In the genomic region with DNA sequence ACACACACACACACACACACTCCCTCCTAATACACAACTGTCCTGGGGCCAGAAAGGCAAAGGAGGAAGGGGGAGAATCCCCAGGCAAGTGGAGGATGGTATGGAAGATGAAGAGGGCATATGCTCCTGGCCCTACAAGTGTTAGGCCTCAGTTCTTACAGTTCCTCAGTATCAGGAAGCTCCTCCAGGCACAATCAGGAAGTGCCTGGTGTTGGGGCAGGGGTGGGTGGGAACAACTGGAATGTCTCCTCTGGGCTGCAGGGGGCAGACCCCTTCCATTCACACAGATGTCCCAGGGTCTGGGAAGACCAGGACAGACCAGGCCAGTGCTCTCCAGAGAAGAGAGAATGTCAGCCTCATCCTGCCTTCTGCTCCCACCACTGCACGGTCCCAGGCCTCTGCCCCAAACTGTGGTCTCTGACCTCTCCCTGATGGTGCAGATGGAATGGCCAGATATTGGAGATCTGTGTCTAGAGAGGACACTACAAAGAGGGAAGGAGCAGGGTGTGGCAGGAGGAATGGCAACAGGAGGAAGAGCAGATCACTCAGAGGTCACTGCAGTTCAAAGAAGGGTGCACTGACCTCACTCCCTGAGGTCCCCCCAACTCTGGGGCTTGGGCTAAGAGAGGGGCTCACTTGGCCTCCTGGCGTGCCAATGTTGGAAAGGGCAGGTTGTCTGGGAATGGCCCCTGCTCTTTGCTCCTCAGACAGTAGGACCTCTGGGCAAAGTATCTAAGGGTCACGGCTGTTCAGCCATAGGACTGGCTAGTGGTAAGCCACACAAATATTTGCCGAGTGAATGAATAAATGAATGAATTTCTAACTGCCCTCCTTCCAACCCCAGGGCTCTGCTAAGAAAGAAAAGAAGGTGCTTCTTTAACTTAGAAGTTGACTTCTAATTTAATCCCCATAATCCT, we compare ENCODE assay signal across 8 cellular contexts. TPM values are rescaled to one million over a fixed set of nuclear protein-coding genes. Genes with fewer than 3 reads are reported as not detected.
DNase-seq lines count a peak whose midpoint lies in the region; ATAC-seq and TF ChIP-seq lines count a peak whose summit lies in the region.

No MANE protein-coding gene starts in this region.

- no peak overlapping the region for H3K14ac ChIP-seq in mesenchymal stem cell (ENCODE audit: low read length in 2 of 2)

- intact Hi-C loops in activated T-helper 2 cell treated with anti-CD3 and anti-CD28 coated beads, Interferon-gamma antibody, Interleukin-2, Interleukin-4, amounts not matched to agents 10 μg/mL and 5 μg/mL and 100 μg/mL, durations not matched to agents 14 hours and 24 hours and 36 hours (cut with micrococcal nuclease): loop anchor here (5.0 kb wide), 3 partner anchors 321 to 554 kb away; partner anchors contain the start of genes DDX20 and KCNA3

- no peak overlapping the region for H3K18ac ChIP-seq in mesenchymal stem cell (ENCODE audit: low read depth in 1 of 2, low read length in 2 of 2)

- no peaks in the 10 kb centered on the region for H3K27me3 Mint-ChIP-seq in activated T-helper 2 cell treated with anti-CD3 and anti-CD28 coated beads, Interferon-gamma antibody, Interleukin-2, Interleukin-4, amounts not matched to agents 10 μg/mL and 5 μg/mL and 100 μg/mL, durations not matched to agents 14 hours and 24 hours and 36 hours (ENCODE audit: low read depth)

- peaks cover 0 to 3% of the 10 kb centered on the region in 2 experiments for H3K36me3 ChIP-seq in mesenchymal stem cell (ENCODE audit: control insufficient read depth in 1 of 2, insufficient read depth in 2 of 2, low read depth in 1 of 2, low read length in 2 of 2)

- no peak overlapping the region for H2BK120ac ChIP-seq in mesenchymal stem cell (ENCODE audit: low read depth, low read length)

- H3K9ac ChIP-seq in mesenchymal stem cell (ENCODE audit: low read length): peak overlapping the region; percentile 49

- H3K4me3 Mint-ChIP-seq in activated T-helper 2 cell treated with anti-CD3 and anti-CD28 coated beads, Interferon-gamma antibody, Interleukin-2, Interleukin-4, amounts not matched to agents 10 μg/mL and 5 μg/mL and 100 μg/mL, durations not matched to agents 14 hours and 24 hours and 36 hours (ENCODE audit: low read depth): peak overlapping the region; percentile 98

- H3K4me2 ChIP-seq in mesenchymal stem cell (ENCODE audit: low read length, poor library complexity, severe bottlenecking): no peak overlapping the region

- no peak overlapping the region for H3K23ac ChIP-seq in mesenchymal stem cell (ENCODE audit: low read length in 2 of 2)

- peaks cover 22% of the 10 kb centered on the region for H3K36me3 Mint-ChIP-seq in activated T-helper 2 cell treated with anti-CD3 and anti-CD28 coated beads, Interferon-gamma antibody, Interleukin-2, Interleukin-4, amounts not matched to agents 10 μg/mL and 5 μg/mL and 100 μg/mL, durations not matched to agents 14 hours and 24 hours and 36 hours (ENCODE audit: low read depth)

- peaks cover 13% of the 10 kb centered on the region for H3K4me1 ChIP-seq in mesenchymal stem cell (ENCODE audit: control insufficient read depth, insufficient read depth, low read depth, low read length)

- no peak overlapping the region for H2BK12ac ChIP-seq in mesenchymal stem cell (ENCODE audit: low read length in 2 of 2)

- peaks cover 10 to 17% of the 10 kb centered on the region in 2 experiments for H3K27me3 ChIP-seq in mesenchymal stem cell (ENCODE audit: control insufficient read depth in 1 of 2, insufficient read depth in 1 of 2, low read length in 2 of 2)

- ATAC-seq in GM21619 (IDR thresholded peaks at IDR 0.05; ENCODE audit: unreplicated experiment) (peak; percentile 0), GM21737 (IDR thresholded peaks at IDR 0.05; ENCODE audit: unreplicated experiment) (no peak), GM21360 (IDR thresholded peaks at IDR 0.05; ENCODE audit: unreplicated experiment) (no peak)

- H2AK5ac ChIP-seq in mesenchymal stem cell (ENCODE audit: low read length, severe bottlenecking): no peak overlapping the region

- WGBS in mesenchymal stem cell: 93% methylated on average over 3 of the region's 4 CpGs

- H3K4me3 ChIP-seq in mesenchymal stem cell (ENCODE audit: insufficient read depth in 1 of 2, low read depth in 1 of 2, low read length in 2 of 2): peak overlapping the region in 1 of 2 experiments; percentile 76

- H2AFZ ChIP-seq in mesenchymal stem cell (ENCODE audit: low read depth, low read length): no peak overlapping the region

- no peak for TF ChIP-seq CTCF in C4-2B (conservative IDR thresholded peaks at IDR 0.05)

- peak overlapping the region; percentile 18 for H4K91ac ChIP-seq in mesenchymal stem cell (ENCODE audit: low read length)

- H3K27ac Mint-ChIP-seq in activated T-helper 2 cell treated with anti-CD3 and anti-CD28 coated beads, Interferon-gamma antibody, Interleukin-2, Interleukin-4, amounts not matched to agents 10 μg/mL and 5 μg/mL and 100 μg/mL, durations not matched to agents 14 hours and 24 hours and 36 hours: peak overlapping the region; percentile 97

- no peaks in the 10 kb centered on the region for H3K79me1 ChIP-seq in mesenchymal stem cell (replicated peaks; ENCODE audit: low read length, poor library complexity, severe bottlenecking)

- H3K4ac ChIP-seq in mesenchymal stem cell (ENCODE audit: low read depth in 1 of 2, low read length in 2 of 2): no peak overlapping the region

- H2BK15ac ChIP-seq in mesenchymal stem cell (ENCODE audit: low read depth, poor library complexity, severe bottlenecking): no peak overlapping the region

- peak overlapping the region; percentile 48 for H4K8ac ChIP-seq in mesenchymal stem cell (ENCODE audit: low read length)

- peaks cover 63% of the 10 kb centered on the region for H3K4me1 Mint-ChIP-seq in activated T-helper 2 cell treated with anti-CD3 and anti-CD28 coated beads, Interferon-gamma antibody, Interleukin-2, Interleukin-4, amounts not matched to agents 10 μg/mL and 5 μg/mL and 100 μg/mL, durations not matched to agents 14 hours and 24 hours and 36 hours (ENCODE audit: low read depth)

- peak overlapping the region; percentile 67 for H3K27ac ChIP-seq in C4-2B
- no peak overlapping the region for H3K27ac ChIP-seq in mesenchymal stem cell (ENCODE audit: low read length, poor library complexity, severe bottlenecking)

- H3K9me3 Mint-ChIP-seq in activated T-helper 2 cell treated with anti-CD3 and anti-CD28 coated beads, Interferon-gamma antibody, Interleukin-2, Interleukin-4, amounts not matched to agents 10 μg/mL and 5 μg/mL and 100 μg/mL, durations not matched to agents 14 hours and 24 hours and 36 hours: no peaks in the 10 kb centered on the region

- H2BK5ac ChIP-seq in mesenchymal stem cell (ENCODE audit: low read depth, low read length, poor library complexity, severe bottlenecking): no peak overlapping the region

- H3K9me3 ChIP-seq in mesenchymal stem cell (ENCODE audit: control insufficient read depth, low read length): no peaks in the 10 kb centered on the region

- DNase-seq in activated T-helper 2 cell treated with anti-CD3 and anti-CD28 coated beads, Interferon-gamma antibody, Interleukin-2, Interleukin-4, amounts not matched to agents 10 μg/mL and 5 μg/mL and 100 μg/mL, durations not matched to agents 14 hours and 24 hours and 36 hours (ENCODE audit: low spot score): no peak
- DNase-seq in mesenchymal stem cell (no peak), NCI-H187 (lab: John Stamatoyannopoulos, UW) (no peak), hippocampal formation (lab: John Stamatoyannopoulos, UW) (no peak)

RNA-seq across cellular contexts. Expression of gene DENND2D, which starts 2.5 kb away (rescaled TPM):
- total RNA-seq in activated T-helper 2 cell treated with anti-CD3 and anti-CD28 coated beads, Interferon-gamma antibody, Interleukin-2, Interleukin-4, amounts not matched to agents 10 μg/mL and 5 μg/mL and 100 μg/mL, durations not matched to agents 14 hours and 24 hours and 36 hours: 139 and 143 TPM in 2 replicates
- polyA plus RNA-seq in mesenchymal stem cell (2013, experiment 1 of 2): 0.95 TPM
- 0.85 TPM for polyA plus RNA-seq in mesenchymal stem cell (2013, experiment 2 of 2)

RNA-seq across cellular contexts. Expression of gene CHI3L2, which starts 24.5 kb away (rescaled TPM):
- total RNA-seq in activated T-helper 2 cell treated with anti-CD3 and anti-CD28 coated beads, Interferon-gamma antibody, Interleukin-2, Interleukin-4, amounts not matched to agents 10 μg/mL and 5 μg/mL and 100 μg/mL, durations not matched to agents 14 hours and 24 hours and 36 hours: 1.3 and 1.8 TPM in 2 replicates
- polyA plus RNA-seq in mesenchymal stem cell (2013, experiment 1 of 2): not detected
- not detected for polyA plus RNA-seq in mesenchymal stem cell (2013, experiment 2 of 2)
